Comparison of ENCODE assay signal across 1 cellular context in genomic region chr16:86580063-86580797, GRCh38.
TF ChIP-seq lines count a peak whose summit lies in the region.

No MANE protein-coding gene starts in this region.

TF ChIP-seq in HepG2, 621 proteins besides CTCF, POLR2A, EP300 and RAD21:
- 0 out of 2 replicates have a peak, but pooled peaks have one; percentile 29 for TF ChIP-seq EZH2 (conservative IDR thresholded peaks at IDR 0.05; ENCODE audit: low read depth, low read length)
- no peak for TF ChIP-seq NPAS2 (CRISPR knock-in tag; IDR thresholded peaks at IDR 0.05; ENCODE audit: borderline replicate concordance)
TF ChIP-seq in HepG2: peak in this region for 1.
